In genomic region chr4:69984030-69984443, GRCh38 we compare ENCODE assay signal across 11 cellular contexts. TPM values are rescaled to one million over a fixed set of nuclear protein-coding genes. Genes with fewer than 3 reads are reported as not detected.
DNase-seq lines count a peak whose midpoint lies in the region; ATAC-seq, FAIRE-seq and TF ChIP-seq lines count a peak whose summit lies in the region.
"Had no signal": no experiment of that assay in that cellular context is flagged by ENCODE, and none has a peak within 500 bp of the region (broad histone marks: within the 10 kb centered on the region; RNA-seq: fewer than 3 reads in every experiment).

No MANE protein-coding gene starts in this region.

- 18 to 30% methylated on average over 2 of the region's 2 CpGs for WGBS in pancreas, 2 donors
- 7% methylated on average over 2 of the region's 2 CpGs for WGBS in SK-N-SH (ENCODE audit: low lambda C conversion rate)

- intact Hi-C loops in pancreas (cut with DNase I): no loop called here

- no peak overlapping the region for H3K27ac ChIP-seq in pancreas
- H3K27ac ChIP-seq in SK-N-SH (ENCODE audit: low read depth in 2 of 2, low read length in 1 of 2): no peak overlapping the region

- H3K4me1 ChIP-seq in pancreas (no peaks in the 10 kb centered on the region), SK-N-SH (ENCODE audit: control insufficient read depth in 1 of 2, insufficient read depth in 2 of 2, low read depth in 1 of 2, low read length in 1 of 2) (no peaks in the 10 kb centered on the region)

- TF ChIP-seq CTCF in cardiac fibroblast (IDR thresholded peaks at IDR 0.05; ENCODE audit: low read depth, low read length): no peak
- TF ChIP-seq CTCF in pancreas (IDR thresholded peaks at IDR 0.05): no peak
- TF ChIP-seq CTCF in SK-N-SH (IDR thresholded peaks at IDR 0.05): no peak

- no peak for FAIRE-seq in pancreas (lab: Jason Lieb, UNC)
- FAIRE-seq: kidney had no signal

- H3K36me3 ChIP-seq in pancreas: no peaks in the 10 kb centered on the region
- no peaks in the 10 kb centered on the region for H3K36me3 ChIP-seq in SK-N-SH (replicated peaks in 1 of 2; ENCODE audit: control insufficient read depth in 1 of 2, insufficient read depth in 2 of 2, low read length in 1 of 2)

- DNase-seq in M059J (ENCODE audit: low read depth) (peak; percentile 15), cardiac fibroblast (ENCODE audit: low read depth in 2 of 2) (peak; percentile 62 to 72), pancreas (peak in 4 of 6 donors; percentile 28 to 50 (median 33)), SK-N-SH (no peak), globus pallidus (ENCODE audit: low spot score) (no peak), SW 1271 (lab: John Stamatoyannopoulos, UW) (no peak)
- DNase-seq: activated naive CD4-positive, alpha-beta T cell treated with Interleukin-2 at 50 U/mL for 16 hours; kidney; NCI-H2227 treated with DMSO at 0.1 percent for 48 hours had no signal

- no peak overlapping the region for H2AFZ ChIP-seq in SK-N-SH (ENCODE audit: low read depth)

- TF ChIP-seq RAD21 in SK-N-SH (IDR thresholded peaks at IDR 0.05; ENCODE audit: low read length): no peak

- POLR2A ChIA-PET in SK-N-SH (lab: Yijun Ruan, JAX): no interaction called here

- no peaks in the 10 kb centered on the region for H4K20me1 ChIP-seq in SK-N-SH (ENCODE audit: insufficient read depth)

- no peaks in the 10 kb centered on the region for H3K9me2 ChIP-seq in SK-N-SH

- CTCF ChIA-PET in SK-N-SH (lab: Yijun Ruan, JAX): no interaction called here

- no peak for TF ChIP-seq EP300 in SK-N-SH (IDR thresholded peaks at IDR 0.05; ENCODE audit: borderline replicate concordance in 1 of 2, low read depth in 1 of 2, low read length in 1 of 2)

- no peaks in the 10 kb centered on the region for H3K79me2 ChIP-seq in SK-N-SH (ENCODE audit: insufficient read depth)

- peak; percentile 69 for ATAC-seq in GM19438 (IDR thresholded peaks at IDR 0.05; ENCODE audit: low read depth, unreplicated experiment)
- ATAC-seq in pancreas: peak; percentile 90 to 99 (median 96)
- ATAC-seq in GM18517 (IDR thresholded peaks at IDR 0.05; ENCODE audit: unreplicated experiment): no peak

- H3K9ac ChIP-seq in SK-N-SH: no peak overlapping the region

- H3K4me2 ChIP-seq in SK-N-SH: no peak overlapping the region

- H3K4me3 ChIP-seq in cardiac fibroblast (replicated peaks in 1 of 2; ENCODE audit: low read depth in 2 of 2, low read length in 2 of 2) (no peak overlapping the region), pancreas (no peak overlapping the region), SK-N-SH (ENCODE audit: low read depth in 2 of 2, low read length in 1 of 2) (no peak overlapping the region)

- H3F3A ChIP-seq in SK-N-SH (replicated peaks; ENCODE audit: insufficient read depth): no peaks in the 10 kb centered on the region

- H3K27me3 ChIP-seq in pancreas: no peaks in the 10 kb centered on the region
- H3K27me3 ChIP-seq in SK-N-SH (ENCODE audit: insufficient read depth): no peaks in the 10 kb centered on the region

- no peaks in the 10 kb centered on the region for H3K9me3 ChIP-seq in pancreas
- no peaks in the 10 kb centered on the region for H3K9me3 ChIP-seq in SK-N-SH

TF ChIP-seq in SK-N-SH, 30 proteins besides CTCF, POLR2A, EP300 and RAD21:
- no peak for TF ChIP-seq GATA2 (CRISPR knock-in tag; IDR thresholded peaks at IDR 0.05)
- no peak for TF ChIP-seq FOXM1 (IDR thresholded peaks at IDR 0.05; ENCODE audit: low read depth)
- TF ChIP-seq SMC3 (IDR thresholded peaks at IDR 0.05; ENCODE audit: low read depth, low read length): no peak

RNA-seq across cellular contexts. Expression of gene STATH, which starts 11.7 kb away (rescaled TPM):
- not detected in 2 replicates for total RNA-seq in M059J (2014; rRNA removed; shearing (Covaris generic))
- total RNA-seq in pancreas: not detected
- polyA plus RNA-seq in pancreas: not detected
- not detected in 2 replicates for polyA plus RNA-seq in SK-N-SH (2012; rRNA removed)
- polyA plus RNA-seq in SK-N-SH (2012; cell fraction: cytosol; rRNA removed): not detected in 2 replicates
- polyA plus RNA-seq in SK-N-SH (2012; cell fraction: nucleus; rRNA removed): not detected in 2 replicates
- total RNA-seq: kidney had no signal

RNA-seq across cellular contexts. Expression of gene CSN2, which starts 18.5 kb away (rescaled TPM):
- total RNA-seq in M059J (2014; rRNA removed; shearing (Covaris generic)): not detected in 2 replicates
- total RNA-seq in pancreas: not detected
- polyA plus RNA-seq in pancreas (not detected), SK-N-SH (2012; rRNA removed) (not detected in 2 replicates)
- not detected in 2 replicates for polyA plus RNA-seq in SK-N-SH (2012; cell fraction: cytosol; rRNA removed)
- polyA plus RNA-seq in SK-N-SH (2012; cell fraction: nucleus; rRNA removed): not detected in 2 replicates
- total RNA-seq: kidney had no signal

RNA-seq across cellular contexts. Expression of gene HTN3, which starts 44.2 kb away (rescaled TPM):
- total RNA-seq in M059J (2014; rRNA removed; shearing (Covaris generic)): not detected in 2 replicates
- not detected for total RNA-seq in pancreas
- polyA plus RNA-seq in pancreas: not detected
- polyA plus RNA-seq in SK-N-SH (2012; rRNA removed): not detected in 2 replicates
- not detected in 2 replicates for polyA plus RNA-seq in SK-N-SH (2012; cell fraction: cytosol; rRNA removed)
- not detected in 2 replicates for polyA plus RNA-seq in SK-N-SH (2012; cell fraction: nucleus; rRNA removed)
- total RNA-seq: kidney had no signal

RNA-seq across cellular contexts. Expression of gene CSN1S1, which starts 53.2 kb away (rescaled TPM):
- not detected in 2 replicates for total RNA-seq in M059J (2014; rRNA removed; shearing (Covaris generic))
- 1 to 10 TPM in 2 of 6 donors, not detected in 4; 1.3 to 3.4 TPM for total RNA-seq in pancreas
- polyA plus RNA-seq in pancreas (under 1 TPM in 1 of 2 donors, not detected in 1; 0.19 TPM), SK-N-SH (2012; rRNA removed) (not detected in 2 replicates)
- not detected in 2 replicates for polyA plus RNA-seq in SK-N-SH (2012; cell fraction: cytosol; rRNA removed)
- 0.05 TPM in 1 of 2 replicates, not detected in the other for polyA plus RNA-seq in SK-N-SH (2012; cell fraction: nucleus; rRNA removed)
- total RNA-seq: kidney had no signal

Comparison
In these comparisons a context has a peak if more than half of its experiments do, and no peak if none do; other contexts are left out.
1. DNase-seq: peak in M059J (single experiment), cardiac fibroblast (2 of 2) and pancreas (4 of 6); none in SK-N-SH (single experiment), globus pallidus (single experiment) and SW 1271 (0 of 2).